30 cellular contexts compared by ENCODE assay signal in the genomic region with DNA sequence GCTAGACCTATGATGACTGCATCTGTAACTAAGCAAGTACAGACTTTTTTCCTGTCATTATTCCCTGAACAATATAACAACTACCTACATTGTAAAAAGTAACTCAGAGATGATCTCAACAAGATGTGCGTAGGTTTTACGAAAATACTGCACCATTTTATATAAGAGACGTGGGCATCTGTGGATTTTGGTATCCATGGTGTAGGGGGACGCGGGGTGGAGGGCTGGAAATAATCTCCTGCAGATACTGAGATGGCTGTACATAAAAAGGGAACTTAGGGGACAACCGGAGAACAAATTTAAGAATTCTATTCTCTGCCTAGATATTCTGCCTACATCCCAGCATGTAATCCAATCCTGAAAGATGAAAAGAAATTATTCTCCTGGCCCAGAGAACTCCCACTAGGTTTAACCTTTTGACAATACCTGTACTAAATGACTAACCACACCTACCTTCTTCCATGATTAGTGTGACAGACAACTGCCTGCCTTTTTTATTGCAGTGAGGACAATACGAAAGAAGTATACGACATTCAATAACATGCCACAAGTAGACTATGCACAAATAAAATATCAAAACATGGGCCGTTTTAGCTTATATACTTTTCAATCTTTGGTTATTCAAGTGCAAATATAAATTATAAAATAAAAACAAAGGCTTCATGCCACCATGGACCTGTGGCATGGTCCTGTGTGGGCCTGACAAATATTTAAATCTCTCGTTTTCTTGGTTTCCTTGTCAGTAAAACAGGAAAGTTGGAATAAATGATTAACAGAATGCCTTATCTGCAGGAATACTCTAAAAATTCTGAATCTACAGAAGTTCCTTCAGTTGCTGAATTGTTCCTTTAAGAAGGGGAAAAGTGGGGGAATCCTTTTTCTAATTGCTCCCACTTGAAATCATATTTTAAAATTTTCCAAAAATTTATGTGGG. TPM values are rescaled to one million over a fixed set of nuclear protein-coding genes. Genes with fewer than 3 reads are reported as not detected.
DNase-seq lines count a peak whose midpoint lies in the region; ATAC-seq and TF ChIP-seq lines count a peak whose summit lies in the region.
"Had no signal": no experiment of that assay in that cellular context is flagged by ENCODE, and none has a peak within 500 bp of the region (broad histone marks: within the 10 kb centered on the region; RNA-seq: fewer than 3 reads in every experiment).

No MANE protein-coding gene starts in this region.

- H3K36me3 Mint-ChIP-seq in WTC11, result no peaks in the 10 kb centered on the region
- H3K36me3 Mint-ChIP-seq: activated CD8-positive, alpha-beta memory T cell treated with anti-CD3 and anti-CD28 coated beads, Interleukin-2, amount 10 ng/mL, durations not matched to agents 7 days and 5 days; natural killer cell had no signal

- no peak overlapping the region for H3K56ac ChIP-seq in mesendoderm (ENCODE audit: low read length)

- H3K18ac ChIP-seq in mesendoderm (ENCODE audit: low read length), result no peak overlapping the region

- no peak overlapping the region for H3K4me3 Mint-ChIP-seq in WTC11
- H3K4me3 Mint-ChIP-seq: activated CD8-positive, alpha-beta memory T cell treated with anti-CD3 and anti-CD28 coated beads, Interleukin-2, amount 10 ng/mL, durations not matched to agents 7 days and 5 days; activated naive CD8-positive, alpha-beta T cell treated with anti-CD3 and anti-CD28 coated beads, Interleukin-2, amount 50 U/mL, for 24 hours; activated T-cell treated with anti-CD3 and anti-CD28 coated beads, Interleukin-2, amount 50 U/mL, for 4 hours; natural killer cell; stimulated activated naive CD8-positive, alpha-beta T cell treated with anti-CD3 and anti-CD28 coated beads, Interleukin-15, Interleukin-2, amounts not matched to agents 100 ng/mL and 50 ng/mL, for 24 hours had no signal

- H3K27ac ChIP-seq in HEK293 (ENCODE audit: extremely low read depth, low read depth, low read length) (no peak overlapping the region), mesendoderm (ENCODE audit: low read depth, low read length) (no peak overlapping the region), skeletal muscle tissue (ENCODE audit: low read depth, low read length) (peak overlapping the region; percentile 85), brain microvascular endothelial cell (no peak overlapping the region)
- H3K27ac ChIP-seq: BLaER1, esophagus squamous epithelium, foreskin keratinocyte, HL-60, KMS-11, Peyer's patch, skin epidermis, thoracic aorta had no signal

- POLR2A ChIA-PET in HEK293 (lab: Yijun Ruan, JAX), result no interaction called here
- POLR2A ChIA-PET in WTC11 (lab: Charles Lee), result no interaction called here

- WGBS in mesendoderm (ENCODE audit: extremely low coverage, insufficient coverage, low lambda C conversion rate), result no CpG with 5 or more reads among the region's 10 CpGs

- H4K8ac ChIP-seq in mesendoderm (ENCODE audit: low read depth, low read length), result peak overlapping the region; percentile 56

- H3K4me1 ChIP-seq in HEK293 (ENCODE audit: control insufficient read depth, insufficient read depth, low read length) (peaks cover 27% of the 10 kb centered on the region), mesendoderm (ENCODE audit: control insufficient read depth, low read depth, low read length) (no peaks in the 10 kb centered on the region), skeletal muscle tissue (ENCODE audit: control insufficient read depth in 3 of 3, insufficient read depth in 3 of 3, low read length in 3 of 3) (peaks cover 0 to 55% (median 5%) of the 10 kb centered on the region in 3 donors)

- H3K79me2 ChIP-seq in mesendoderm (ENCODE audit: control insufficient read depth, insufficient read depth, low read length), result peaks cover 72% of the 10 kb centered on the region

- in situ Hi-C loops in brain microvascular endothelial cell (cut with HindIII; ENCODE audit: low pct_ligation_motif_present, low sequenced_read_pairs), result no loop called here

- H3K9me3 ChIP-seq in HEK293 (ENCODE audit: control insufficient read depth, insufficient read depth, low read depth, low read length), result no peaks in the 10 kb centered on the region
- no peaks in the 10 kb centered on the region for H3K9me3 ChIP-seq in skeletal muscle tissue (ENCODE audit: control insufficient read depth in 3 of 3, low read length in 3 of 3)
- H3K9me3 ChIP-seq: BLaER1, esophagus squamous epithelium, Peyer's patch, thoracic aorta had no signal

- no peak overlapping the region for H3K23ac ChIP-seq in mesendoderm (ENCODE audit: low read length)

- no peaks in the 10 kb centered on the region for H3K9me3 Mint-ChIP-seq in WTC11
- H3K9me3 Mint-ChIP-seq: activated naive CD8-positive, alpha-beta T cell treated with anti-CD3 and anti-CD28 coated beads, Interleukin-2, amount 50 U/mL, for 24 hours; activated T-cell treated with anti-CD3 and anti-CD28 coated beads, Interleukin-2, amount 50 U/mL, for 4 hours; natural killer cell; stimulated activated naive CD8-positive, alpha-beta T cell treated with anti-CD3 and anti-CD28 coated beads, Interleukin-15, Interleukin-2, amounts not matched to agents 100 ng/mL and 50 ng/mL, for 24 hours had no signal

- H2BK15ac ChIP-seq in mesendoderm (replicated peaks; ENCODE audit: low read depth), result no peak overlapping the region

- no peak for ATAC-seq in WTC11
- ATAC-seq: activated CD8-positive, alpha-beta memory T cell treated with anti-CD3 and anti-CD28 coated beads, Interleukin-2, amount 10 ng/mL, durations not matched to agents 7 days and 5 days; activated naive CD8-positive, alpha-beta T cell treated with anti-CD3 and anti-CD28 coated beads, Interleukin-2, amount 50 U/mL, for 24 hours; activated T-cell treated with anti-CD3 and anti-CD28 coated beads, Interleukin-2, amount 50 U/mL, for 4 hours; foreskin keratinocyte; GM12878; natural killer cell had no signal

- H3K4me1 Mint-ChIP-seq in WTC11, result peaks cover 59% of the 10 kb centered on the region

- no peak for TF ChIP-seq CTCF in HEK293 (tag by site-specific recombination; IDR thresholded peaks at IDR 0.05)
- TF ChIP-seq CTCF in WTC11 (IDR thresholded peaks at IDR 0.05), result no peak
- TF ChIP-seq CTCF in brain microvascular endothelial cell (IDR thresholded peaks at IDR 0.05; ENCODE audit: low read depth, low read length, missing control alignments), result no peak

- H3K27me3 Mint-ChIP-seq in WTC11 (ENCODE audit: low read depth), result no peaks in the 10 kb centered on the region
- H3K27me3 Mint-ChIP-seq: activated CD8-positive, alpha-beta memory T cell treated with anti-CD3 and anti-CD28 coated beads, Interleukin-2, amount 10 ng/mL, durations not matched to agents 7 days and 5 days; activated naive CD8-positive, alpha-beta T cell treated with anti-CD3 and anti-CD28 coated beads, Interleukin-2, amount 50 U/mL, for 24 hours; stimulated activated naive CD8-positive, alpha-beta T cell treated with anti-CD3 and anti-CD28 coated beads, Interleukin-15, Interleukin-2, amounts not matched to agents 100 ng/mL and 50 ng/mL, for 24 hours had no signal

- H2AK5ac ChIP-seq in mesendoderm (ENCODE audit: low read length), result no peak overlapping the region

- H3K9ac ChIP-seq in mesendoderm (ENCODE audit: low read length), result no peak overlapping the region
- peak overlapping the region in 2 of 3 donors; percentile 10 to 63 for H3K9ac ChIP-seq in skeletal muscle tissue (ENCODE audit: low read depth in 1 of 3, low read length in 3 of 3)
- H3K9ac ChIP-seq: BLaER1, KMS-11 had no signal

- peaks cover 4% of the 10 kb centered on the region for H3K79me1 ChIP-seq in mesendoderm (ENCODE audit: low read length)

- CTCF ChIA-PET in HEK293 (lab: Yijun Ruan, JAX), result interaction anchor here (1.0 to 1.8 kb wide), 3 partner anchors 9 to 166 kb away, joined by 3 to 8 read pairs (median 3); no protein-coding TSS in a partner anchor
- CTCF ChIA-PET in WTC11 (lab: Charles Lee), result interaction anchor here (1.3 kb wide), 1 partner anchor 9 kb away, joined by 3 read pairs; no protein-coding TSS in a partner anchor

- DNase-seq in WTC11 (ENCODE audit: low spot score) (no peak), mesendoderm (no peak), DMS53 treated with DMSO at 0.1 percent for 48 hours (lab: John Stamatoyannopoulos, UW; ENCODE audit: unreplicated experiment) (no peak), NCI-H524 treated with DMSO at 0.1 percent for 48 hours (lab: John Stamatoyannopoulos, UW) (no peak), foreskin melanocyte (no peak), brain microvascular endothelial cell (no peak)
- DNase-seq: activated CD4-positive, alpha-beta T cell treated with anti-CD3 and anti-CD28 coated beads, Interleukin-2, amount 50 U/mL, for 4 hours; activated CD8-positive, alpha-beta memory T cell treated with anti-CD3 and anti-CD28 coated beads, Interleukin-2, amount 10 ng/mL, durations not matched to agents 7 days and 5 days; activated naive CD8-positive, alpha-beta T cell treated with anti-CD3 and anti-CD28 coated beads, Interleukin-2, amount 50 U/mL, for 24 hours; activated T-cell treated with anti-CD3 and anti-CD28 coated beads, Interleukin-2, amount 50 U/mL, for 4 hours; DMS153; esophagus squamous epithelium; foreskin keratinocyte; midbrain; natural killer cell; NCI-H1417; NCI-H2029 treated with DMSO at 0.1 percent for 48 hours; NCI-H2227 treated with DMSO at 0.1 percent for 48 hours; NCI-H526 treated with DMSO at 0.1 percent for 48 hours; Peyer's patch; SIG-M5 had no signal

- no peak overlapping the region for H3K4me3 ChIP-seq in HEK293 (ENCODE audit: low read depth, low read length)
- no peak overlapping the region for H3K4me3 ChIP-seq in mesendoderm (ENCODE audit: low read length)
- H3K4me3 ChIP-seq in skeletal muscle tissue (ENCODE audit: low read length in 3 of 3), result peak overlapping the region in 2 of 3 donors; percentile 32 to 67
- no peak overlapping the region for H3K4me3 ChIP-seq in brain microvascular endothelial cell (ENCODE audit: low read depth, low read length)
- H3K4me3 ChIP-seq: BLaER1, esophagus squamous epithelium, GM12878, Peyer's patch, skin epidermis, thoracic aorta had no signal

- H4K5ac ChIP-seq in mesendoderm (ENCODE audit: low read length), result no peak overlapping the region

- H3K36me3 ChIP-seq in HEK293 (ENCODE audit: control insufficient read depth in 2 of 2, insufficient read depth in 1 of 2, low read length in 2 of 2) (no peaks in the 10 kb centered on the region), mesendoderm (ENCODE audit: control insufficient read depth, insufficient read depth, low read length) (no peaks in the 10 kb centered on the region), skeletal muscle tissue (ENCODE audit: control insufficient read depth in 3 of 3, insufficient read depth in 3 of 3, low read length in 3 of 3) (no peaks in the 10 kb centered on the region), brain microvascular endothelial cell (replicated peaks) (no peaks in the 10 kb centered on the region)
- H3K36me3 ChIP-seq: BLaER1, esophagus squamous epithelium, Peyer's patch, thoracic aorta had no signal

- H2BK5ac ChIP-seq in mesendoderm (ENCODE audit: low read length), result no peak overlapping the region

- H3K27ac Mint-ChIP-seq in WTC11, result 0 out of 2 replicates have a peak overlapping the region, but pooled peaks have one; percentile 23
- H3K27ac Mint-ChIP-seq: activated CD8-positive, alpha-beta memory T cell treated with anti-CD3 and anti-CD28 coated beads, Interleukin-2, amount 10 ng/mL, durations not matched to agents 7 days and 5 days; activated naive CD8-positive, alpha-beta T cell treated with anti-CD3 and anti-CD28 coated beads, Interleukin-2, amount 50 U/mL, for 24 hours; stimulated activated naive CD8-positive, alpha-beta T cell treated with anti-CD3 and anti-CD28 coated beads, Interleukin-15, Interleukin-2, amounts not matched to agents 100 ng/mL and 50 ng/mL, for 24 hours had no signal

- H2BK120ac ChIP-seq in mesendoderm (ENCODE audit: low read depth, low read length), result no peak overlapping the region

- H3K4me2 ChIP-seq in mesendoderm (ENCODE audit: low read length), result no peak overlapping the region
- H3K4me2 ChIP-seq: BLaER1, KMS-11 had no signal

- no peak overlapping the region for H3K4ac ChIP-seq in mesendoderm (ENCODE audit: low read depth, low read length)

- H3K27me3 ChIP-seq in mesendoderm (ENCODE audit: insufficient read depth, low read length, poor library complexity), result no peaks in the 10 kb centered on the region
- no peaks in the 10 kb centered on the region for H3K27me3 ChIP-seq in skeletal muscle tissue (ENCODE audit: control insufficient read depth in 3 of 3, insufficient read depth in 3 of 3, low read length in 3 of 3)
- no peaks in the 10 kb centered on the region for H3K27me3 ChIP-seq in brain microvascular endothelial cell (replicated peaks)
- H3K27me3 ChIP-seq: BLaER1, esophagus squamous epithelium, foreskin keratinocyte, Peyer's patch had no signal

RNA-seq across cellular contexts. Expression of a gene that starts 46.3 kb away (rescaled TPM):
- total RNA-seq in WTC11 (2021), result 175 to 202 TPM (median 178 TPM) in 3 replicates
- polyA plus RNA-seq in mesendoderm (2013, experiment 1 of 2), result 369 TPM
- 372 TPM for polyA plus RNA-seq in mesendoderm (2013, experiment 2 of 2)
- total RNA-seq in skeletal muscle tissue, result 414 TPM

Comparison
In these comparisons a context has a peak if more than half of its experiments do, and no peak if none do; other contexts are left out.
1. H3K4me3 ChIP-seq: peak in skeletal muscle tissue (2 of 3); none in HEK293 (single experiment), mesendoderm (single experiment) and brain microvascular endothelial cell (single experiment).